ENCODE assay signal across 1 cellular context in the genomic region with DNA sequence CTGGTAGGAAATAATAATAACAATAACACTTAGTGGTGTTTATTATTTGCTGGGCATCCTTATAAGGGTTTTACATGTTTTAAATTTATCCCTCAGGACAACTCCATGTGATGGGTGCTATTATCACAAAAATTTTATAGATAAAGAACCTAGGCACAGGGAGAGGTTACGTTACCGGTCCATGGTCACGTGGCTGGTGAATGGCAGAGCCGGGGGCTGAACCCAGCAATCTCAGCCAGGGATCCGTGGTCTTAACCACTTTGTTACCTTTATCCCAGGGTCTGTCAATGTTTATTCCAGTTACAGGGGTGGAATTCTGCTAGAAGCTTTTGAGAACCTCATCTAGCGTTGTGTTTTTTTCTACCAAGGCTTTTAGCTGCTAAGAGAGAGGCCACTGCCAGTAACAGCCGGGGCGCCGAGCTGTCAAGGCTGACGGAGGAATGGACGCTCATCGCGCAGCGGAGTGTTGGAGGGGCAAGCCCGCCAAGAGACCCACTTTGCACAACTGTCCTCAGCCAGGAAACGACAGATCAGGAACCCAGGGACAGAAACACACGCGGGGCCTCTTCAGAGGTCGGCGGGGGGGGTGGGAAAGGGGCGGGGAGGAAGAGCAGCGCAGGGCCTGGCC.
A peak's percentile ranks its signal among the peaks of the same experiment; 100 is the strongest.
TF ChIP-seq lines count a peak whose summit lies in the region.

No MANE protein-coding gene starts in this region.

TF ChIP-seq in IMR-90, 13 proteins besides CTCF, POLR2A, EP300 and RAD21:
- TF ChIP-seq, protein P1, sequence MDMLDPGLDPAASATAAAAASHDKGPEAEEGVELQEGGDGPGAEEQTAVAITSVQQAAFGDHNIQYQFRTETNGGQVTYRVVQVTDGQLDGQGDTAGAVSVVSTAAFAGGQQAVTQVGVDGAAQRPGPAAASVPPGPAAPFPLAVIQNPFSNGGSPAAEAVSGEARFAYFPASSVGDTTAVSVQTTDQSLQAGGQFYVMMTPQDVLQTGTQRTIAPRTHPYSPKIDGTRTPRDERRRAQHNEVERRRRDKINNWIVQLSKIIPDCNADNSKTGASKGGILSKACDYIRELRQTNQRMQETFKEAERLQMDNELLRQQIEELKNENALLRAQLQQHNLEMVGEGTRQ (IDR thresholded peaks at IDR 0.05; ENCODE audit: low read depth, low read length) = peak; percentile 87
- no peak for TF ChIP-seq MXI1 (IDR thresholded peaks at IDR 0.05; ENCODE audit: borderline replicate concordance, low read depth, low read length)
